1 cellular context compared by ENCODE assay signal in genomic region chr13:58955546-58956385, GRCh38.
A peak's percentile ranks its signal among the peaks of the same experiment; 100 is the strongest.
TF ChIP-seq lines count a peak whose summit lies in the region.

No MANE protein-coding gene starts in this region.

TF ChIP-seq in GM12878, 131 proteins besides CTCF, POLR2A, EP300 and RAD21 (continued from another document and continues in another):
- TF ChIP-seq SP1 (IDR thresholded peaks at IDR 0.05; ENCODE audit: low read depth, low read length) = peak; percentile 51
- peak; percentile 97 for TF ChIP-seq MEF2B (IDR thresholded peaks at IDR 0.05; ENCODE audit: partially characterized antibody, poor library complexity, severe bottlenecking)
- 0 out of 2 replicates have a peak, but pooled peaks have one; percentile 13 for TF ChIP-seq RCOR1 (conservative IDR thresholded peaks at IDR 0.05; ENCODE audit: low read depth, low read length)
- peak; percentile 72 for TF ChIP-seq SKIL (IDR thresholded peaks at IDR 0.05; ENCODE audit: low read depth, poor library complexity, severe bottlenecking)
- no peak for TF ChIP-seq CEBPZ (IDR thresholded peaks at IDR 0.05; ENCODE audit: low read depth, low read length)
- peak; percentile 48; the same call in 1 of the 2 replicates for TF ChIP-seq TBL1XR1 (IDR thresholded peaks at IDR 0.05; ENCODE audit: low read depth, low read length)
- TF ChIP-seq DPF2 (IDR thresholded peaks at IDR 0.05) = peak; percentile 98
- peak; percentile 64; the same call in 1 of the 2 replicates for TF ChIP-seq JUNB (IDR thresholded peaks at IDR 0.05)
- TF ChIP-seq FOXM1 (IDR thresholded peaks at IDR 0.05; ENCODE audit: low read depth, low read length) = peak; percentile 86
- TF ChIP-seq RAD51 (IDR thresholded peaks at IDR 0.05) = peak; percentile 77
- peak; percentile 72; the same call in 1 of the 2 replicates for TF ChIP-seq CHD2 (IDR thresholded peaks at IDR 0.05; ENCODE audit: borderline replicate concordance, low read depth, low read length)
- TF ChIP-seq RB1 (IDR thresholded peaks at IDR 0.05; ENCODE audit: borderline replicate concordance) = no peak
- TF ChIP-seq NBN (IDR thresholded peaks at IDR 0.05) = 0 out of 2 replicates have a peak, but pooled peaks have one; percentile 63
- peak; percentile 84; the same call in 1 of the 2 replicates for TF ChIP-seq BACH1 (IDR thresholded peaks at IDR 0.05; ENCODE audit: borderline replicate concordance)
- TF ChIP-seq JUND (IDR thresholded peaks at IDR 0.05; ENCODE audit: low read depth, low read length) = peak; percentile 80; the same call in 1 of the 2 replicates
- peak; percentile 80 for TF ChIP-seq SPI1 (IDR thresholded peaks at IDR 0.05; ENCODE audit: borderline replicate concordance, insufficient read depth, low read depth, low read length)
- no peak for TF ChIP-seq YBX1 (IDR thresholded peaks at IDR 0.05)
- 0 out of 2 replicates have a peak, but pooled peaks have one; percentile 35 for TF ChIP-seq ZSCAN29 (IDR thresholded peaks at IDR 0.05)
- no peak for TF ChIP-seq MYC (IDR thresholded peaks at IDR 0.05; ENCODE audit: insufficient read depth, insufficient read length, insufficient replicate concordance, low read length, severe bottlenecking)
- no peak for TF ChIP-seq NR2C2 (IDR thresholded peaks at IDR 0.05; ENCODE audit: borderline replicate concordance, control insufficient read depth, insufficient read length, low read depth)
- TF ChIP-seq HSF1 (IDR thresholded peaks at IDR 0.05; ENCODE audit: low read depth, low read length) = no peak
- TF ChIP-seq PAX5 (IDR thresholded peaks at IDR 0.05; ENCODE audit: borderline replicate concordance, low read depth, low read length) = peak; percentile 72; the same call in 1 of the 2 replicates
- peak; percentile 76 to 81; a peak in 3 of 4 replicates for TF ChIP-seq BHLHE40 (IDR thresholded peaks at IDR 0.05; ENCODE audit: borderline replicate concordance in 1 of 2, low read depth in 2 of 2, low read length in 1 of 2)
- no peak for TF ChIP-seq BRCA1 (IDR thresholded peaks at IDR 0.05; ENCODE audit: low read depth, low read length)
- TF ChIP-seq MTA2 (IDR thresholded peaks at IDR 0.05; ENCODE audit: low read depth) = peak; percentile 100
- TF ChIP-seq CBX3 (IDR thresholded peaks at IDR 0.05; ENCODE audit: borderline replicate concordance, low read depth) = no peak
- TF ChIP-seq RELA (IDR thresholded peaks at IDR 0.05; ENCODE audit: borderline replicate concordance, partially characterized antibody) = peak; percentile 98
- peak; percentile 98 for TF ChIP-seq IKZF1 (conservative IDR thresholded peaks at IDR 0.05)
- peak; percentile 45; the same call in 1 of the 2 replicates for TF ChIP-seq MXI1 (IDR thresholded peaks at IDR 0.05; ENCODE audit: low read depth, low read length)
- no peak for TF ChIP-seq ELK1 (IDR thresholded peaks at IDR 0.05; ENCODE audit: low read depth, low read length)
- 0 out of 2 replicates have a peak, but pooled peaks have one; percentile 36 for TF ChIP-seq TCF12 (IDR thresholded peaks at IDR 0.05; ENCODE audit: low read depth, low read length)
- TF ChIP-seq ZNF217 (IDR thresholded peaks at IDR 0.05) = no peak
- no peak for TF ChIP-seq MAX (IDR thresholded peaks at IDR 0.05; ENCODE audit: low read depth, low read length)
- TF ChIP-seq POU2F2 (IDR thresholded peaks at IDR 0.05; ENCODE audit: borderline replicate concordance, low read depth, low read length) = peak; percentile 34; the same call in 1 of the 3 replicates
- peak; percentile 99 for TF ChIP-seq IKZF2 (IDR thresholded peaks at IDR 0.05)
- TF ChIP-seq FOS (IDR thresholded peaks at IDR 0.05; ENCODE audit: borderline replicate concordance, extremely low read depth, insufficient read length) = no peak
- TF ChIP-seq EED (IDR thresholded peaks at IDR 0.05; ENCODE audit: low read depth) = 0 out of 2 replicates have a peak, but pooled peaks have one; percentile 38
- peak; percentile 92 for TF ChIP-seq ZNF24 (IDR thresholded peaks at IDR 0.05)
- no peak for TF ChIP-seq E4F1 (IDR thresholded peaks at IDR 0.05; ENCODE audit: borderline replicate concordance, partially characterized antibody)
- no peak for TF ChIP-seq ASH2L (IDR thresholded peaks at IDR 0.05; ENCODE audit: borderline replicate concordance, low read depth)
- peak; percentile 91 for TF ChIP-seq NFIC (IDR thresholded peaks at IDR 0.05; ENCODE audit: low read depth, low read length)
- TF ChIP-seq ZBED1 (IDR thresholded peaks at IDR 0.05; ENCODE audit: borderline replicate concordance) = no peak; the same call in 1 of the 2 replicates
- peak; percentile 100 for TF ChIP-seq RELB (IDR thresholded peaks at IDR 0.05; ENCODE audit: low read depth)
- TF ChIP-seq CREM (IDR thresholded peaks at IDR 0.05; ENCODE audit: low read depth) = peak; percentile 54; the same call in 1 of the 2 replicates
- peak; percentile 62 for TF ChIP-seq ATF2 (IDR thresholded peaks at IDR 0.05; ENCODE audit: low read length)
- peak; percentile 63; the same call in 1 of the 2 replicates for TF ChIP-seq ZNF687 (IDR thresholded peaks at IDR 0.05)
